Comparison of ENCODE assay signal across 14 cellular contexts in the genomic region with DNA sequence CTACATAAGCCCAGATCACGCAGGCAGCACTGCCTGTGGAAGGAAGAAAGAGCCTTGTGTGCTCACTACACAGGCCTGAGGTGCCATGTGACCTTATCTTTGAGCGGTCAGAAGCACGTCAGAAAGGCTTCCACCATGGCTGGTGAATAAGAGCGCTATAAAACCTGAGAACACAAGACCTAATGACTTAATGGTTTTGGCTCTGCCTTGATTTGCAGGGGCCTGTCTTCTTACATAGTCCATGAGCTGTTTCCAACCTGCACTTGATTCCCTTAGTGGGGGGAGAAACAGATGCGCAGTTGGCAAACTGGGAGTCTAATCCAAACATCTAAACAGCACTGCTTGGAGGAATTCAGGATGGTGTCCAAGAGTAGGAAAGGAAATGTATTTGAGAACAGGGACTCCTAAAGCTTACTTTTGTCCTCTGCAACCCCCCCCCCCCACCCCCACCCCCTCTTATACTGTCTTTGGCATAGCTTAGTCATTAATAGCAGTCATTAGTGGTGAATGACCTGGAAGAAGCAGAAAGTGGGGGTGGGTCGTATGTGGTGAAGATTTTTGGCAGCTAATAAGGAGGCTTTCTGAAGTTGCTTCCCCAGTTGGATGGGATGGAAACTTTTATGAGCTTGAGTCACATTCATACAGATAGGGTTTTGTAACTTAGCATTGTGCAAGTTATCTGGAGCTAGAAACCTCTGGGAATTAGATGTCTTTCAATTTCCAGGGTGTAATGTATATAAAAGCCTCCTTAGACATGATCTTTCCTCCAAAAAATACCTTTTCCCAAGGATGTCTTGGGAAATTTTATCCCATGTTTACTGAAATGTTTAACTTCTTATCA.
DNase-seq lines count a peak whose midpoint lies in the region; ATAC-seq and TF ChIP-seq lines count a peak whose summit lies in the region.
"Had no signal": no experiment of that assay in that cellular context is flagged by ENCODE, and none has a peak within 500 bp of the region (broad histone marks: within the 10 kb centered on the region; RNA-seq: fewer than 3 reads in every experiment).

No MANE protein-coding gene starts in this region.

- H3K4me1 ChIP-seq in SK-N-SH (ENCODE audit: control insufficient read depth in 1 of 2, insufficient read depth in 2 of 2, low read depth in 1 of 2, low read length in 1 of 2) (peaks cover 2 to 9% of the 10 kb centered on the region in 2 experiments; a peak in 3 of 4 replicates), breast epithelium (no peaks in the 10 kb centered on the region), left lung (no peaks in the 10 kb centered on the region), uterus (no peaks in the 10 kb centered on the region)

- ATAC-seq in SK-N-SH treated with all-trans-retinoic acid at 6 μM for 48 hours, result no peak; the same call in 2 of the 3 replicates
- ATAC-seq in left lung, result peak; percentile 71
- ATAC-seq in HG03520 (IDR thresholded peaks at IDR 0.05; ENCODE audit: unreplicated experiment), result no peak
- ATAC-seq in activated CD8-positive, alpha-beta T cell treated with anti-CD3 and anti-CD28 coated beads for 36 hours, result no peak
- ATAC-seq: naive thymus-derived CD4-positive, alpha-beta T cell had no signal

- H3K9ac ChIP-seq in SK-N-SH, result no peak overlapping the region
- H3K9ac ChIP-seq: KMS-11 had no signal

- H3K27ac ChIP-seq in SK-N-SH (ENCODE audit: low read depth in 2 of 2, low read length in 1 of 2) (peak overlapping the region in 1 of 2 experiments; percentile 68; a peak in 2 of 4 replicates), breast epithelium (peak overlapping the region; percentile 18 to 29), left lung (peak overlapping the region in 1 of 2 donors; percentile 57), uterus (peak overlapping the region; percentile 81 to 82)
- H3K27ac ChIP-seq: KMS-11 had no signal

- no peaks in the 10 kb centered on the region for H3K27me3 ChIP-seq in SK-N-SH (ENCODE audit: insufficient read depth)
- no peaks in the 10 kb centered on the region for H3K27me3 ChIP-seq in breast epithelium
- no peaks in the 10 kb centered on the region for H3K27me3 ChIP-seq in left lung
- no peaks in the 10 kb centered on the region for H3K27me3 ChIP-seq in uterus

- intact Hi-C loops in breast epithelium (cut with DNase I; ENCODE audit: low total_unique reads), result no loop called here
- intact Hi-C loops in left lung (cut with DNase I), result no loop called here
- intact Hi-C loops in uterus (cut with DNase I; ENCODE audit: low total_unique reads), result no loop called here
- intact Hi-C loops in activated CD8-positive, alpha-beta T cell treated with anti-CD3 and anti-CD28 coated beads for 36 hours (cut with micrococcal nuclease), result no loop called here

- TF ChIP-seq RAD21 in SK-N-SH (IDR thresholded peaks at IDR 0.05; ENCODE audit: low read length), result no peak

- DNase-seq in SK-N-SH (no peak), breast epithelium (ENCODE audit: low spot score in 2 of 2) (no peak), left lung (peak in 1 of 2 donors; percentile 33), uterus (peak; percentile 72 to 91)
- no peak for DNase-seq in activated CD4-positive, alpha-beta memory T cell treated with anti-CD3 and anti-CD28 coated beads, Interleukin-2, amount 10 ng/mL, durations not matched to agents 7 days and 5 days
- no peak for DNase-seq in activated CD8-positive, alpha-beta T cell treated with anti-CD3 and anti-CD28 coated beads for 36 hours
- DNase-seq: 8988T; activated CD8-positive, alpha-beta memory T cell treated with anti-CD3 and anti-CD28 coated beads for 24 hours; amniotic stem cell; naive thymus-derived CD4-positive, alpha-beta T cell; stimulated activated CD4-positive, alpha-beta T cell treated with anti-CD3 and anti-CD28 coated beads, Interleukin-1b, Interleukin-23, amount 100 ng/mL, for 48 hours had no signal

- H2AFZ ChIP-seq in SK-N-SH (ENCODE audit: low read depth), result no peak overlapping the region

- H3K36me3 Mint-ChIP-seq in activated CD4-positive, alpha-beta memory T cell treated with anti-CD3 and anti-CD28 coated beads, Interleukin-2, amount 10 ng/mL, durations not matched to agents 7 days and 5 days (ENCODE audit: low read depth), result no peaks in the 10 kb centered on the region
- H3K36me3 Mint-ChIP-seq in activated CD8-positive, alpha-beta T cell treated with anti-CD3 and anti-CD28 coated beads for 36 hours (ENCODE audit: low read depth), result no peaks in the 10 kb centered on the region
- H3K36me3 Mint-ChIP-seq: naive thymus-derived CD4-positive, alpha-beta T cell had no signal

- no peaks in the 10 kb centered on the region for H3K79me2 ChIP-seq in SK-N-SH (ENCODE audit: insufficient read depth)

- H3K4me3 ChIP-seq in SK-N-SH (ENCODE audit: low read depth in 2 of 2, low read length in 1 of 2) (no peak overlapping the region), breast epithelium (no peak overlapping the region), left lung (no peak overlapping the region), uterus (no peak overlapping the region)

- no peaks in the 10 kb centered on the region for H3K4me1 Mint-ChIP-seq in activated CD4-positive, alpha-beta memory T cell treated with anti-CD3 and anti-CD28 coated beads, Interleukin-2, amount 10 ng/mL, durations not matched to agents 7 days and 5 days
- no peaks in the 10 kb centered on the region for H3K4me1 Mint-ChIP-seq in activated CD8-positive, alpha-beta T cell treated with anti-CD3 and anti-CD28 coated beads for 36 hours (ENCODE audit: low read depth)
- H3K4me1 Mint-ChIP-seq: naive thymus-derived CD4-positive, alpha-beta T cell had no signal

- no peaks in the 10 kb centered on the region for H3K27me3 Mint-ChIP-seq in activated CD4-positive, alpha-beta memory T cell treated with anti-CD3 and anti-CD28 coated beads, Interleukin-2, amount 10 ng/mL, durations not matched to agents 7 days and 5 days
- H3K27me3 Mint-ChIP-seq in activated CD8-positive, alpha-beta T cell treated with anti-CD3 and anti-CD28 coated beads for 36 hours, result no peaks in the 10 kb centered on the region

- no peaks in the 10 kb centered on the region for H4K20me1 ChIP-seq in SK-N-SH (ENCODE audit: insufficient read depth)

- no peaks in the 10 kb centered on the region for H3K9me2 ChIP-seq in SK-N-SH

- no peak overlapping the region for H3K4me3 Mint-ChIP-seq in activated CD4-positive, alpha-beta memory T cell treated with anti-CD3 and anti-CD28 coated beads, Interleukin-2, amount 10 ng/mL, durations not matched to agents 7 days and 5 days
- H3K4me3 Mint-ChIP-seq in activated CD8-positive, alpha-beta T cell treated with anti-CD3 and anti-CD28 coated beads for 36 hours, result no peak overlapping the region
- H3K4me3 Mint-ChIP-seq: naive thymus-derived CD4-positive, alpha-beta T cell had no signal

- H3K27ac Mint-ChIP-seq in activated CD4-positive, alpha-beta memory T cell treated with anti-CD3 and anti-CD28 coated beads, Interleukin-2, amount 10 ng/mL, durations not matched to agents 7 days and 5 days, result no peak overlapping the region
- no peak overlapping the region for H3K27ac Mint-ChIP-seq in activated CD8-positive, alpha-beta T cell treated with anti-CD3 and anti-CD28 coated beads for 36 hours
- H3K27ac Mint-ChIP-seq: naive thymus-derived CD4-positive, alpha-beta T cell had no signal

- TF ChIP-seq CTCF in SK-N-SH (IDR thresholded peaks at IDR 0.05) (no peak), breast epithelium (IDR thresholded peaks at IDR 0.05) (no peak), left lung (IDR thresholded peaks at IDR 0.05) (no peak), uterus (IDR thresholded peaks at IDR 0.05) (no peak)
- no peak for TF ChIP-seq CTCF in activated CD8-positive, alpha-beta T cell treated with anti-CD3 and anti-CD28 coated beads for 36 hours (IDR thresholded peaks at IDR 0.05)

- H3K9me3 Mint-ChIP-seq in activated CD4-positive, alpha-beta memory T cell treated with anti-CD3 and anti-CD28 coated beads, Interleukin-2, amount 10 ng/mL, durations not matched to agents 7 days and 5 days, result peaks cover 5% of the 10 kb centered on the region
- peaks cover 3% of the 10 kb centered on the region for H3K9me3 Mint-ChIP-seq in activated CD8-positive, alpha-beta T cell treated with anti-CD3 and anti-CD28 coated beads for 36 hours

- H3K36me3 ChIP-seq in SK-N-SH (replicated peaks in 1 of 2; ENCODE audit: control insufficient read depth in 1 of 2, insufficient read depth in 2 of 2, low read length in 1 of 2) (peaks cover 0 to 4% of the 10 kb centered on the region in 2 experiments), breast epithelium (no peaks in the 10 kb centered on the region), left lung (no peaks in the 10 kb centered on the region), uterus (no peaks in the 10 kb centered on the region)

- 75% methylated on average over 6 of the region's 6 CpGs for WGBS in SK-N-SH (ENCODE audit: low lambda C conversion rate)

- CTCF ChIA-PET in SK-N-SH (lab: Yijun Ruan, JAX), result interaction anchor here (0.5 kb wide), 1 partner anchor 426 kb away, joined by 3 read pairs; no protein-coding TSS in a partner anchor
- CTCF ChIA-PET in activated CD4-positive, alpha-beta memory T cell treated with anti-CD3 and anti-CD28 coated beads, Interleukin-2, amount 10 ng/mL, durations not matched to agents 7 days and 5 days (lab: Charles Lee), result no interaction called here
- CTCF ChIA-PET in activated CD8-positive, alpha-beta T cell treated with anti-CD3 and anti-CD28 coated beads for 36 hours (lab: Charles Lee), result no interaction called here

- no peak for TF ChIP-seq POLR2A in breast epithelium (IDR thresholded peaks at IDR 0.05)
- no peak for TF ChIP-seq POLR2A in uterus (IDR thresholded peaks at IDR 0.05)

- no peak overlapping the region for H3K4me2 ChIP-seq in SK-N-SH
- H3K4me2 ChIP-seq: KMS-11 had no signal

- peaks cover 11% of the 10 kb centered on the region for H3F3A ChIP-seq in SK-N-SH (replicated peaks; ENCODE audit: insufficient read depth)

- H3K9me3 ChIP-seq in SK-N-SH, result no peaks in the 10 kb centered on the region
- no peaks in the 10 kb centered on the region for H3K9me3 ChIP-seq in breast epithelium
- peaks cover 0 to 5% of the 10 kb centered on the region in 2 donors for H3K9me3 ChIP-seq in left lung
- H3K9me3 ChIP-seq in uterus, result no peaks in the 10 kb centered on the region

- no peak for TF ChIP-seq EP300 in SK-N-SH (IDR thresholded peaks at IDR 0.05; ENCODE audit: borderline replicate concordance in 1 of 2, low read depth in 1 of 2, low read length in 1 of 2)

- POLR2A ChIA-PET in SK-N-SH (lab: Yijun Ruan, JAX), result no interaction called here
- POLR2A ChIA-PET in activated CD4-positive, alpha-beta memory T cell treated with anti-CD3 and anti-CD28 coated beads, Interleukin-2, amount 10 ng/mL, durations not matched to agents 7 days and 5 days (lab: Charles Lee), result no interaction called here
- POLR2A ChIA-PET in activated CD8-positive, alpha-beta T cell treated with anti-CD3 and anti-CD28 coated beads for 36 hours (lab: Charles Lee), result no interaction called here

Comparison
In these comparisons a context has a peak if more than half of its experiments do, and no peak if none do; other contexts are left out.
1. DNase-seq: peak in uterus (2 of 2); none in SK-N-SH (single experiment), breast epithelium (0 of 2), activated CD4-positive, alpha-beta memory T cell treated with anti-CD3 and anti-CD28 coated beads, Interleukin-2, amount 10 ng/mL, durations not matched to agents 7 days and 5 days (single experiment) and activated CD8-positive, alpha-beta T cell treated with anti-CD3 and anti-CD28 coated beads for 36 hours (single experiment).